ENCODE assay signal across 1 cellular context in the genomic region with DNA sequence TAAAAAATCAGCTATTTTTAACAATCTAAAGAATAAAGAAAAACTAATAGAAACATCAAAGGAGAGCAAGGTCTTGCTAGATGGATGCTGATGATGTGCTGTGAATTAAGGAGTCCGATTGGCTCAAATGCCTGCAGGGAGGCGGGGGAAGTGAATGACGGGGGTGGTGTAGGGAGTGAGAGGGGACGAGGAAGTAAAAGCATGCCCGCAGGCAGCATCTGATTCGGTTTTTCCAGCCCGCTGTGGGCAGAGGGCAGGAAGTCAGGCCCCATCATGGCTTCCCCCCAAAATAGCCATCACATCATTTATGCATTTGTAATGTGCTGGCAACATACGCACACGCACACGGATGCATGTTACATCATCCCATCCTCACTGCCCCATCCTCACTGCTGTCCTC.
TF ChIP-seq lines count a peak whose summit lies in the region.

No MANE protein-coding gene starts in this region.

TF ChIP-seq in K562, 482 proteins besides CTCF, POLR2A, EP300 and RAD21 (continued from another document):
- no peak for TF ChIP-seq ZNF584 (CRISPR knock-in tag; IDR thresholded peaks at IDR 0.05; ENCODE audit: low read depth)
- TF ChIP-seq ZNF134 (CRISPR knock-in tag; conservative IDR thresholded peaks at IDR 0.05) = no peak
- TF ChIP-seq ZFPM2 (CRISPR knock-in tag; IDR thresholded peaks at IDR 0.05) = no peak
- peak; percentile 63 for TF ChIP-seq CEBPG (CRISPR knock-in tag; IDR thresholded peaks at IDR 0.05)
- TF ChIP-seq CEBPG (tag; conservative IDR thresholded peaks at IDR 0.05 in 1 of 2, IDR thresholded peaks at IDR 0.05 in 1 of 2) = no peak
- 0 out of 2 replicates have a peak, but pooled peaks have one; percentile 13 for TF ChIP-seq ZNF316 (IDR thresholded peaks at IDR 0.05)
- no peak for TF ChIP-seq BRD9 (IDR thresholded peaks at IDR 0.05; ENCODE audit: low read depth, partially characterized antibody)
- peak; percentile 57; the same call in 1 of the 2 replicates for TF ChIP-seq RFX5 (IDR thresholded peaks at IDR 0.05; ENCODE audit: low read depth, low read length)
- TF ChIP-seq RBM15 (IDR thresholded peaks at IDR 0.05; ENCODE audit: insufficient read depth, low read length) = no peak
- TF ChIP-seq BCOR (IDR thresholded peaks at IDR 0.05) = no peak
- no peak for TF ChIP-seq SMAD2 (IDR thresholded peaks at IDR 0.05; ENCODE audit: low read depth, low read length)
- no peak for TF ChIP-seq ZNF561 (CRISPR knock-in tag; conservative IDR thresholded peaks at IDR 0.05)
TF ChIP-seq in K562: peak in this region for 4.
